Comparison of ENCODE assay signal across 1 cellular context in genomic region chr7:19709249-19709578, GRCh38.
TF ChIP-seq lines count a peak whose summit lies in the region.

No MANE protein-coding gene starts in this region.

TF ChIP-seq in GM12878, 131 proteins besides CTCF, POLR2A, EP300 and RAD21 (continued from another document):
- no peak for TF ChIP-seq E2F4 (IDR thresholded peaks at IDR 0.05; ENCODE audit: low read depth, low read length)
- no peak for TF ChIP-seq GATAD2B (conservative IDR thresholded peaks at IDR 0.05; ENCODE audit: low read depth)
- TF ChIP-seq BHLHE40 (IDR thresholded peaks at IDR 0.05; ENCODE audit: borderline replicate concordance in 1 of 2, low read depth in 2 of 2, low read length in 1 of 2) = no peak
- TF ChIP-seq SREBF1 (IDR thresholded peaks at IDR 0.05; ENCODE audit: low read length) = no peak
- TF ChIP-seq JUNB (IDR thresholded peaks at IDR 0.05) = no peak
- no peak for TF ChIP-seq NFYA (IDR thresholded peaks at IDR 0.05; ENCODE audit: borderline replicate concordance, low read depth, low read length)
- no peak for TF ChIP-seq CUX1 (IDR thresholded peaks at IDR 0.05; ENCODE audit: insufficient replicate concordance, low read depth, low read length)
- no peak for TF ChIP-seq SMC3 (IDR thresholded peaks at IDR 0.05; ENCODE audit: borderline replicate concordance, low read length)
- TF ChIP-seq WRNIP1 (IDR thresholded peaks at IDR 0.05; ENCODE audit: borderline replicate concordance, low read depth, low read length) = no peak
- no peak for TF ChIP-seq ZSCAN29 (IDR thresholded peaks at IDR 0.05)
- no peak for TF ChIP-seq ZNF592 (IDR thresholded peaks at IDR 0.05)
TF ChIP-seq in GM12878: peak in this region for 0.
